ENCODE assay signal across 9 cellular contexts in genomic region chr22:18947105-18947504, GRCh38. TPM values are rescaled to one million over a fixed set of nuclear protein-coding genes. Genes with fewer than 3 reads are reported as not detected.
DNase-seq lines count a peak whose midpoint lies in the region; ATAC-seq and TF ChIP-seq lines count a peak whose summit lies in the region.
"Not testable (repeated sequence)": the region's sequence is repeated elsewhere in the genome, so short reads cannot be mapped to it uniquely, and the experiment has no call there.
"Had no signal": no experiment of that assay in that cellular context is flagged by ENCODE, and none has a peak within 500 bp of the region (broad histone marks: within the 10 kb centered on the region; RNA-seq: fewer than 3 reads in every experiment).

No MANE protein-coding gene starts in this region.

- RAD21 ChIA-PET in HCT116 (lab: Charles Lee; ENCODE audit: low non-redundant PET in 1 of 2, low total read pairs in 2 of 2, uncharacterized antibody in 2 of 2, unreplicated experiment in 2 of 2), result not testable (repeated sequence)

- intact Hi-C loops in Caco-2 (cut with micrococcal nuclease; ENCODE audit: unreplicated experiment); HCT116 (cut with micrococcal nuclease); PC-9 (cut with micrococcal nuclease; ENCODE audit: unreplicated experiment); sigmoid colon (cut with DNase I): not testable (repeated sequence)

- whole genome bisulfite sequencing in sigmoid colon, 2 donors, result 59 to 82% methylated on average over 3 of the region's 9 CpGs

- not testable (repeated sequence) for H3K79me2 ChIP-seq in HCT116 (ENCODE audit: insufficient read depth, low read length); PC-9 (ENCODE audit: low read depth); neural progenitor cell (ENCODE audit: low read depth)

- not testable (repeated sequence) for H3K36me3 Mint-ChIP-seq in Caco-2 (ENCODE audit: insufficient read depth, unreplicated experiment); brain; neural progenitor cell

- DNase-seq in Caco-2 (peak; percentile 48 to 56), sigmoid colon (peak; percentile 37)
- not testable (repeated sequence) for DNase-seq in HCT116 (ENCODE audit: low read depth, low spot score); PC-9; epithelial cell of prostate (ENCODE audit: low read depth, low spot score); neural progenitor cell (ENCODE audit: low spot score)

- ATAC-seq in HCT116, result not testable (repeated sequence)

- not testable (repeated sequence) for H4K20me1 ChIP-seq in HCT116 (ENCODE audit: insufficient read depth); PC-9 (ENCODE audit: insufficient read depth); neural progenitor cell (ENCODE audit: low read depth)

- not testable (repeated sequence) for H3K9me3 ChIP-seq in Caco-2; HCT116 (ENCODE audit: control insufficient read depth in 1 of 2, insufficient read depth in 1 of 2, low read depth in 1 of 2, low read length in 2 of 2); PC-9 (ENCODE audit: insufficient read depth, low read depth); neural progenitor cell (ENCODE audit: low read depth); sigmoid colon

- TF ChIP-seq EP300 in sigmoid colon (IDR thresholded peaks at IDR 0.05), result not testable (repeated sequence)

- H3K27ac Mint-ChIP-seq in Caco-2 (ENCODE audit: unreplicated experiment), result peak overlapping the region; percentile 98
- H3K27ac Mint-ChIP-seq in brain, result not testable (repeated sequence)
- peak overlapping the region; percentile 72 for H3K27ac Mint-ChIP-seq in neural progenitor cell

- not testable (repeated sequence) for H3K9me3 Mint-ChIP-seq in Caco-2 (ENCODE audit: unreplicated experiment); brain; neural progenitor cell

- POLR2A ChIA-PET in Caco-2 (lab: Charles Lee); HCT116 (lab: Charles Lee); PC-9 (lab: Charles Lee; ENCODE audit: unreplicated experiment): not testable (repeated sequence)

- H3K4me1 Mint-ChIP-seq in Caco-2 (ENCODE audit: low read depth, unreplicated experiment), result peaks cover 13% of the 10 kb centered on the region
- H3K4me1 Mint-ChIP-seq in brain, result peaks cover 14% of the 10 kb centered on the region
- peaks cover 21% of the 10 kb centered on the region for H3K4me1 Mint-ChIP-seq in neural progenitor cell

- BruUV-seq in Caco-2 (replicated peaks; lab: Mats Ljungman, UMichigan) (TSS peak; percentile 100), HCT116 (replicated peaks; lab: Mats Ljungman, UMichigan) (TSS peak; percentile 100), PC-9 (replicated peaks; lab: Mats Ljungman, UMichigan) (TSS peak; percentile 99)

- not testable (repeated sequence) for TF ChIP-seq CTCF in Caco-2 (IDR thresholded peaks at IDR 0.05; ENCODE audit: insufficient read depth in 1 of 2, low read depth in 1 of 2, low read length in 1 of 2, severe bottlenecking in 1 of 2, unreplicated experiment in 1 of 2); HCT116 (IDR thresholded peaks at IDR 0.05 in 2 of 3, conservative IDR thresholded peaks at IDR 0.05 in 1 of 3; ENCODE audit: borderline replicate concordance in 1 of 3, insufficient read depth in 1 of 3, low read depth in 2 of 3, low read length in 2 of 3); PC-9 (conservative IDR thresholded peaks at IDR 0.05); brain (conservative IDR thresholded peaks at IDR 0.05); neural progenitor cell (IDR thresholded peaks at IDR 0.05); sigmoid colon (IDR thresholded peaks at IDR 0.05)

- H3K27me3 ChIP-seq in Caco-2 (replicated peaks; ENCODE audit: control insufficient read depth, insufficient read depth, low read length); HCT116 (ENCODE audit: insufficient read depth, low read length); neural progenitor cell: not testable (repeated sequence)
- peaks cover 25% of the 10 kb centered on the region for H3K27me3 ChIP-seq in PC-9 (ENCODE audit: insufficient read depth, low read depth)
- peaks cover 0 to 24% (median 0%) of the 10 kb centered on the region in 3 donors for H3K27me3 ChIP-seq in sigmoid colon

- not testable (repeated sequence) for H3K4me3 ChIP-seq in Caco-2 (ENCODE audit: low read depth, low read length); HCT116 (replicated peaks in 1 of 2; ENCODE audit: low read depth in 1 of 2, low read length in 2 of 2); PC-9; neural progenitor cell; sigmoid colon

- H3K4me3 Mint-ChIP-seq in Caco-2 (ENCODE audit: unreplicated experiment) (peak overlapping the region; percentile 74), brain (peak overlapping the region in 4 of 5 experiments; percentile 41 to 62 (median 53))
- not testable (repeated sequence) for H3K4me3 Mint-ChIP-seq in neural progenitor cell

- TF ChIP-seq RAD21 in HCT116 (IDR thresholded peaks at IDR 0.05; ENCODE audit: low read depth), result not testable (repeated sequence)

- not testable (repeated sequence) for H3K27ac ChIP-seq in HCT116 (ENCODE audit: low read depth, low read length); PC-9; neural progenitor cell; sigmoid colon
- H3K27ac ChIP-seq in epithelial cell of prostate, result peak overlapping the region; percentile 24

- not testable (repeated sequence) for H3K27me3 Mint-ChIP-seq in Caco-2 (ENCODE audit: insufficient read depth, unreplicated experiment); neural progenitor cell (ENCODE audit: insufficient read depth, low read depth)
- peaks cover 21% of the 10 kb centered on the region for H3K27me3 Mint-ChIP-seq in brain

- H3F3A ChIP-seq in PC-9 (ENCODE audit: insufficient read depth, low read depth); neural progenitor cell (ENCODE audit: low read depth): not testable (repeated sequence)

- CTCF ChIA-PET in Caco-2 (lab: Charles Lee); HCT116 (lab: Charles Lee); PC-9 (lab: Charles Lee): not testable (repeated sequence)

- not testable (repeated sequence) for H3K9ac ChIP-seq in HCT116 (ENCODE audit: low read length); neural progenitor cell

- H3K9me2 ChIP-seq in HCT116 (ENCODE audit: insufficient read depth); PC-9 (ENCODE audit: insufficient read depth): not testable (repeated sequence)

- not testable (repeated sequence) for H3K36me3 ChIP-seq in Caco-2 (ENCODE audit: control insufficient read depth, insufficient read depth, low read length); HCT116 (ENCODE audit: control insufficient read depth in 1 of 2, insufficient read depth in 2 of 2, low read length in 2 of 2); PC-9 (ENCODE audit: low read depth); neural progenitor cell; sigmoid colon

- H2AFZ ChIP-seq in HCT116 (ENCODE audit: low read depth, low read length, poor library complexity, severe bottlenecking); PC-9; neural progenitor cell (replicated peaks): not testable (repeated sequence)

- not testable (repeated sequence) for TF ChIP-seq POLR2A in HCT116 (IDR thresholded peaks at IDR 0.05; ENCODE audit: borderline replicate concordance, extremely low read depth, insufficient read depth, insufficient read length); sigmoid colon (IDR thresholded peaks at IDR 0.05)

- peaks cover 10% of the 10 kb centered on the region for H3K4me1 ChIP-seq in Caco-2
- H3K4me1 ChIP-seq in HCT116 (ENCODE audit: control insufficient read depth in 1 of 2, insufficient read depth in 2 of 2, low read length in 2 of 2); PC-9 (replicated peaks; ENCODE audit: insufficient read depth); neural progenitor cell; sigmoid colon: not testable (repeated sequence)

- not testable (repeated sequence) for H3K4me2 ChIP-seq in HCT116 (ENCODE audit: low read length); PC-9; neural progenitor cell

RNA-seq across cellular contexts. Expression of gene PRODH, which starts 11.0 kb away (rescaled TPM):
- total RNA-seq in Caco-2 (2022) (39.0 and 47.9 TPM in 2 replicates), HCT116 (2021; ENCODE audit: unreplicated experiment) (3.2 TPM), PC-9 (2021) (1.1 and 4.3 TPM in 2 replicates), neural progenitor cell (ENCODE audit: low replicate concordance) (9.3 and 18.8 TPM in 2 replicates), sigmoid colon (1 to 10 TPM; 2.5 to 4.8 (median 3.6) TPM)
- polyA plus RNA-seq in HCT116 (2012), result 0.96 and 2.7 TPM in 2 replicates
- polyA plus RNA-seq in brain (ENCODE audit: insufficient read depth, low read depth, low replicate concordance) (2.2 TPM), sigmoid colon (1 to 10 TPM in 1 of 3 donors, not detected in 2; 2.9 TPM)
- total RNA-seq: CD4-positive, alpha-beta T cell had no signal
- polyA plus RNA-seq: CD14-positive monocyte had no signal

RNA-seq across cellular contexts. Expression of gene DGCR6, which starts 41.0 kb away (rescaled TPM):
- total RNA-seq in Caco-2 (2022) (3.8 and 5.9 TPM in 2 replicates), HCT116 (2021; ENCODE audit: unreplicated experiment) (4.6 TPM), PC-9 (2021) (0.63 and 1.4 TPM in 2 replicates), neural progenitor cell (ENCODE audit: low replicate concordance) (4.2 and 5.2 TPM in 2 replicates), sigmoid colon (1 to 10 TPM; 1.2 to 6.6 (median 1.7) TPM)
- polyA plus RNA-seq in HCT116 (2012), result 1.7 and 2.3 TPM in 2 replicates
- polyA plus RNA-seq in brain (ENCODE audit: insufficient read depth, low read depth, low replicate concordance) (7.1 TPM), sigmoid colon (1 to 10 TPM in 1 of 3 donors, under 1 TPM in 2; 0.60 to 1.6 (median 0.73) TPM)
